ENCODE assay signal across 17 cellular contexts in the genomic region with DNA sequence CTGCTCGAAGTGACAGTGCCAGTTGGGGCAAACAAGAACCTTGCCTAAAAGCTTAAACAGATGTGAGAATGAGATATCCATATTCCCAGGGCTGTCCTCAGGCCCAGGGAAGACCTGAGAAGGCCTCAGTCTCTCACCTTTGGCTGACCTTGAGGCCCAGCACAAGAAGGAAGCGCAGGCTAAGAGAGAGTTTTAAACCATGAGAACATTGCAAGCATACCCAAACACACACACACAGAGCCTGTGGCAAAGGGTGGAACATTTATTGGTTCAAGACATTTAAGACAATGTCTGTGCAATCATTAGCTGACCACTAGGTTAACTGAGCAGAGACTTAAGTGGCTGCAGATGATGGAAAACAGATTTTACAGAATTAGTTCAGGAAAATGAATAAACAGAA.
"Had no signal": no experiment of that assay in that cellular context is flagged by ENCODE, and none has a peak within 500 bp of the region (broad histone marks: within the 10 kb centered on the region; RNA-seq: fewer than 3 reads in every experiment).

No MANE protein-coding gene starts in this region.

- H3K27me3 Mint-ChIP-seq: activated CD4-positive, alpha-beta T cell treated with anti-CD3 and anti-CD28 coated beads, Interleukin-2, amount 10 ng/mL, durations not matched to agents 24 days and 14 days; activated naive CD8-positive, alpha-beta T cell; dendritic cell treated with granulocyte-macrophage colony-stimulating factor and Interleukin-4, amounts not matched to agents 40 ng/mL and 50 ng/mL, for 4 days had no signal

- DNase-seq: activated CD4-positive, alpha-beta T cell treated with anti-CD3 and anti-CD28 coated beads, Interleukin-2, amount 10 ng/mL, durations not matched to agents 24 days and 14 days; activated CD4-positive, CD25-positive, alpha-beta regulatory T cell; activated CD8-positive, alpha-beta memory T cell treated with anti-CD3 and anti-CD28 coated beads, Interleukin-2, amount 50 U/mL, for 48 hours; activated gamma-delta T cell treated with Interleukin-2 at 50 U/mL for 16 hours; brain microvascular endothelial cell; effector memory CD4-positive, alpha-beta T cell; midbrain; ovary; stimulated activated CD4-positive, alpha-beta T cell treated with anti-CD3 and anti-CD28 coated beads, Interleukin-12 subunit alpha, Interleukin-12 subunit beta, amount 100 ng/mL, for 4 hours; stimulated activated CD4-positive, alpha-beta T cell treated with anti-CD3 and anti-CD28 coated beads, Interleukin-2, amount 100 ng/mL, for 24 hours; stomach; testis; upper lobe of right lung had no signal

- H3K4me1 Mint-ChIP-seq: activated CD4-positive, alpha-beta T cell treated with anti-CD3 and anti-CD28 coated beads, Interleukin-2, amount 10 ng/mL, durations not matched to agents 24 days and 14 days; neural progenitor cell had no signal

- H3K9me3 Mint-ChIP-seq: activated CD4-positive, alpha-beta T cell treated with anti-CD3 and anti-CD28 coated beads, Interleukin-2, amount 10 ng/mL, durations not matched to agents 24 days and 14 days; dendritic cell treated with granulocyte-macrophage colony-stimulating factor and Interleukin-4, amounts not matched to agents 40 ng/mL and 50 ng/mL, for 4 days; T-helper 2 cell treated with Interferon-gamma antibody and Interleukin-4, amounts not matched to agents 5 μg/mL and 100 μg/mL, for 36 hours had no signal

- H3K9me3 ChIP-seq: ovary, testis, upper lobe of right lung had no signal

- H3K4me3 Mint-ChIP-seq: activated CD4-positive, alpha-beta T cell treated with anti-CD3 and anti-CD28 coated beads, Interleukin-2, amount 10 ng/mL, durations not matched to agents 24 days and 14 days; activated naive CD8-positive, alpha-beta T cell; dendritic cell treated with granulocyte-macrophage colony-stimulating factor and Interleukin-4, amounts not matched to agents 40 ng/mL and 50 ng/mL, for 4 days; neural progenitor cell; T-helper 2 cell treated with Interferon-gamma antibody and Interleukin-4, amounts not matched to agents 5 μg/mL and 100 μg/mL, for 36 hours had no signal

- H3K4me1 ChIP-seq: neural progenitor cell, stomach, testis, upper lobe of right lung had no signal

- ATAC-seq: upper lobe of right lung had no signal

- H3K27ac ChIP-seq: brain microvascular endothelial cell, neural progenitor cell, ovary, stomach, testis, upper lobe of right lung had no signal

- H3K27me3 ChIP-seq: brain microvascular endothelial cell, neural progenitor cell, ovary, stomach, testis, upper lobe of right lung had no signal

- H3K36me3 ChIP-seq: brain microvascular endothelial cell, neural progenitor cell, ovary, stomach, upper lobe of right lung had no signal

- H3K27ac Mint-ChIP-seq: activated CD4-positive, alpha-beta T cell treated with anti-CD3 and anti-CD28 coated beads, Interleukin-2, amount 10 ng/mL, durations not matched to agents 24 days and 14 days; activated naive CD8-positive, alpha-beta T cell; dendritic cell treated with granulocyte-macrophage colony-stimulating factor and Interleukin-4, amounts not matched to agents 40 ng/mL and 50 ng/mL, for 4 days; neural progenitor cell; T-helper 2 cell treated with Interferon-gamma antibody and Interleukin-4, amounts not matched to agents 5 μg/mL and 100 μg/mL, for 36 hours had no signal

- H3K4me3 ChIP-seq: neural progenitor cell, ovary, stomach, testis, upper lobe of right lung had no signal
